1 cellular context compared by ENCODE assay signal in genomic region chr1:154623358-154623757, GRCh38.
TF ChIP-seq lines count a peak whose summit lies in the region.

No MANE protein-coding gene starts in this region.

TF ChIP-seq in K562, 482 proteins besides CTCF, POLR2A, EP300 and RAD21:
- TF ChIP-seq RBM39 (optimal IDR thresholded peaks at IDR 0.05; ENCODE audit: low read depth, low read length) = no peak
- TF ChIP-seq PKNOX1 (IDR thresholded peaks at IDR 0.05) = peak; percentile 68; the same call in 1 of the 2 replicates
- TF ChIP-seq MEIS2 (IDR thresholded peaks at IDR 0.05; ENCODE audit: partially characterized antibody) = peak; percentile 75
